In genomic region chr22:30920407-30920806, GRCh38 we compare ENCODE assay signal across 8 cellular contexts. TPM values are rescaled to one million over a fixed set of nuclear protein-coding genes. Genes with fewer than 3 reads are reported as not detected.
A peak's percentile ranks its signal among the peaks of the same experiment; 100 is the strongest.
DNase-seq lines count a peak whose midpoint lies in the region; ATAC-seq and TF ChIP-seq lines count a peak whose summit lies in the region.

No MANE protein-coding gene starts in this region.

- H3K36me3 ChIP-seq in gastrocnemius medialis = peaks cover 0 to 6% of the 10 kb centered on the region in 2 donors

- H3K4me1 ChIP-seq in right cardiac atrium (ENCODE audit: control insufficient read depth, insufficient read depth, low read length) = peaks cover 2% of the 10 kb centered on the region
- H3K4me1 ChIP-seq in gastrocnemius medialis = peaks cover 0 to 13% of the 10 kb centered on the region in 2 donors

- H3K27ac ChIP-seq in right cardiac atrium (ENCODE audit: low read length) (no peak overlapping the region), gastrocnemius medialis (no peak overlapping the region)

- 1% methylated on average over 9 of the region's 9 CpGs for WGBS in right cardiac atrium

- peak; percentile 23 for DNase-seq in GM04504 (ENCODE audit: low read depth)
- DNase-seq in MV-4-11 (lab: John Stamatoyannopoulos, UW) = peak; percentile 63
- peak; percentile 65 for DNase-seq in T1000 (lab: John Stamatoyannopoulos, UW)
- peak in 55 of 58 donors; percentile 8 to 90 (median 55) for DNase-seq in anterior cingulate cortex (lab: John Stamatoyannopoulos, UW)
- DNase-seq in right cardiac atrium = peak; percentile 82 to 95 (median 92)
- peak; percentile 32 to 49 for DNase-seq in gastrocnemius medialis

- H3K4me3 ChIP-seq in right cardiac atrium (ENCODE audit: low read length) = peak overlapping the region; percentile 18
- H3K4me3 ChIP-seq in gastrocnemius medialis = peak overlapping the region in 1 of 4 donors; percentile 5

- ATAC-seq in right cardiac atrium (peak; percentile 70 to 82), gastrocnemius medialis (peak in 1 of 2 donors; percentile 54), HG02610 (IDR thresholded peaks at IDR 0.05; ENCODE audit: unreplicated experiment) (no peak), HG03135 (IDR thresholded peaks at IDR 0.05; ENCODE audit: unreplicated experiment) (no peak)

- H3K9me3 ChIP-seq in right cardiac atrium (ENCODE audit: control insufficient read depth, low read length) (no peaks in the 10 kb centered on the region), gastrocnemius medialis (peaks cover 0 to 12% (median 0%) of the 10 kb centered on the region in 3 donors)

- TF ChIP-seq POLR2A in gastrocnemius medialis (IDR thresholded peaks at IDR 0.05) = no peak

- H3K27me3 ChIP-seq in right cardiac atrium (ENCODE audit: control insufficient read depth, insufficient read depth) = no peaks in the 10 kb centered on the region
- no peaks in the 10 kb centered on the region for H3K27me3 ChIP-seq in gastrocnemius medialis

- peak; percentile 65 to 92 (median 78) for TF ChIP-seq CTCF in gastrocnemius medialis (IDR thresholded peaks at IDR 0.05 in 4 of 5, conservative IDR thresholded peaks at IDR 0.05 in 1 of 5)

- in situ Hi-C loops in gastrocnemius medialis (cut with MboI; ENCODE audit: low sequenced_read_pairs in 4 of 4) = loop anchor here in 3 of 4 donors (10.0 to 25.0 kb wide), 2 partner anchors 283 to 286 kb away; partner anchors contain the start of gene SLC35E4 (in 3 of the 3)

- intact Hi-C loops in right cardiac atrium (cut with DNase I) = loop anchor here in 2 of 4 donors (2.0 to 10.0 kb wide), 3 partner anchors 153 to 286 kb away; partner anchors contain the start of gene SLC35E4 (in 1 of the 2)
- intact Hi-C loops in gastrocnemius medialis (cut with DNase I; ENCODE audit: low total_unique reads) = loop anchor here (1.0 kb wide), 2 partner anchors 157 to 286 kb away; no protein-coding TSS in a partner anchor

RNA-seq across cellular contexts. Expression of gene MORC2, which starts 48.2 kb away (rescaled TPM):
- total RNA-seq in right cardiac atrium (10 to 100 TPM; 17.0 to 24.0 (median 17.3) TPM), gastrocnemius medialis (10 to 100 TPM; 20.2 to 31.2 (median 27.7) TPM)
- 15.8 TPM for polyA plus RNA-seq in right cardiac atrium

RNA-seq across cellular contexts. Expression of gene TUG1, which starts 48.7 kb away (rescaled TPM):
- 10 to 100 TPM; 42.1 to 56.2 (median 47.3) TPM for total RNA-seq in right cardiac atrium
- 22.8 TPM for polyA plus RNA-seq in right cardiac atrium
- 10 to 100 TPM; 14.3 to 23.9 (median 15.8) TPM for total RNA-seq in gastrocnemius medialis

Comparison
In these comparisons a context has a peak if more than half of its experiments do, and no peak if none do; other contexts are left out.
1. DNase-seq: peak in every context shown above with its lines; median percentile 92 in right cardiac atrium; 65 in T1000; 63 in MV-4-11; 55 in anterior cingulate cortex; 40 in gastrocnemius medialis; 23 in GM04504.
2. ATAC-seq: peak in right cardiac atrium (2 of 2); none in HG02610 (single experiment) and HG03135 (single experiment).